Comparison of ENCODE assay signal across 32 cellular contexts in the genomic region with DNA sequence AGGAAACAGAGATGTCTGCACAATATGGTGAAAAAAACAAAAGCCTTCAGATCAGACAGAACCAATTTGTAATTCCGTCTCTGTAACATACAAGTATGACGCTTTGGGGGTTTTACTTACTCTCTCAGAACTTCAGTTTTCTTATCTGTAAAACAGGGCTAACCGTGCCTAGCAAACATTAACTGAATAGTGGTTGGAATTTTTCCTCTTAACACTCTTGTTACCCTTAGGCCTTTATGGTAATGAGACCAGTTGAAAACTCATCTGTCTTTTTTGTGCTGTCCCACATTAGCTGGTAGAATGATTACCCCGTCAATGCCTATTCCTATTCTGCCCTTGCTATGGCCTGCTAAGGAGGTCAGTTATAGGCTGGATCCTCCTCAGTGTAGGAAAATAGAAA. TPM values are rescaled to one million over a fixed set of nuclear protein-coding genes. Genes with fewer than 3 reads are reported as not detected.
DNase-seq lines count a peak whose midpoint lies in the region; ATAC-seq, FAIRE-seq and TF ChIP-seq lines count a peak whose summit lies in the region.
"Had no signal": no experiment of that assay in that cellular context is flagged by ENCODE, and none has a peak within 500 bp of the region (broad histone marks: within the 10 kb centered on the region; RNA-seq: fewer than 3 reads in every experiment).

No MANE protein-coding gene starts in this region.

- no peak for ATAC-seq in Right ventricle myocardium inferior
- ATAC-seq in HG02840 (IDR thresholded peaks at IDR 0.05; ENCODE audit: low FRiP score, unreplicated experiment): no peak
- no peak for ATAC-seq in GM18502 (IDR thresholded peaks at IDR 0.05; ENCODE audit: poor library complexity, unreplicated experiment)
- ATAC-seq: activated T-cell treated with anti-CD3 and anti-CD28 coated beads, Interleukin-2, amount 50 U/mL, for 72 hours; stimulated activated memory B cell treated with anti-CD40 and anti-IgM and Interleukin-4, amounts not matched to agents 10 μg/mL and 1 μg/mL and 100 μg/mL, for 72 hours; upper lobe of right lung had no signal

- H2AK5ac ChIP-seq in H1 (ENCODE audit: low read depth, low read length): no peak overlapping the region

- H3K27ac ChIP-seq in left ventricle myocardium inferior (replicated peaks) (peak overlapping the region; percentile 91), H1 (ENCODE audit: low read depth, low read length) (no peak overlapping the region)
- H3K27ac ChIP-seq: brain microvascular endothelial cell, PC-9, upper lobe of right lung had no signal

- no peak overlapping the region for H4K91ac ChIP-seq in H1 (replicated peaks; ENCODE audit: insufficient read length, low read length)

- H3K36me3 ChIP-seq in left ventricle myocardium inferior (no peaks in the 10 kb centered on the region), H1 (ENCODE audit: control insufficient read depth in 2 of 4, insufficient read depth in 4 of 4, low read length in 3 of 4) (no peaks in the 10 kb centered on the region)
- H3K36me3 ChIP-seq: brain microvascular endothelial cell, gastroesophageal sphincter, left lung, upper lobe of right lung had no signal

- no peak overlapping the region for H4K5ac ChIP-seq in H1 (ENCODE audit: insufficient read length, low read depth, low read length)

- no peaks in the 10 kb centered on the region for H3K9me3 Mint-ChIP-seq in nephron
- H3K9me3 Mint-ChIP-seq: activated CD4-positive, alpha-beta memory T cell treated with anti-CD3 and anti-CD28 coated beads for 36 hours; immature natural killer cell; mesothelial cell of epicardium; stimulated activated memory B cell treated with anti-CD40 and anti-IgM and Interleukin-4, amounts not matched to agents 10 μg/mL and 1 μg/mL and 100 μg/mL, for 72 hours had no signal

- H3K9ac ChIP-seq in H1 (replicated peaks in 1 of 4; ENCODE audit: extremely low read depth in 1 of 4, low read depth in 3 of 4, low read length in 3 of 4): no peak overlapping the region

- no peak overlapping the region for H4K8ac ChIP-seq in H1 (ENCODE audit: extremely low read depth, insufficient read depth, low read length)

- H3K27me3 Mint-ChIP-seq in nephron (ENCODE audit: low read depth): no peaks in the 10 kb centered on the region
- H3K27me3 Mint-ChIP-seq: activated CD4-positive, alpha-beta memory T cell treated with anti-CD3 and anti-CD28 coated beads for 36 hours; CD4-positive, CD25-positive, alpha-beta regulatory T cell had no signal

- no peaks in the 10 kb centered on the region for H3K79me1 ChIP-seq in H1 (ENCODE audit: low read depth, low read length)

- H2BK15ac ChIP-seq in H1 (ENCODE audit: low read length): no peak overlapping the region

- H3K9me3 ChIP-seq in left ventricle myocardium inferior (replicated peaks) (no peaks in the 10 kb centered on the region), H1 (ENCODE audit: insufficient read depth in 2 of 2, low read depth in 1 of 2, low read length in 1 of 2) (no peaks in the 10 kb centered on the region; a peak in 1 of 4 replicates)
- H3K9me3 ChIP-seq: gastroesophageal sphincter, left lung, upper lobe of right lung had no signal

- FAIRE-seq in H1 (lab: Jason Lieb, UNC): no peak
- FAIRE-seq: A204.1, D721Med, GM19239 had no signal

- no peak overlapping the region for H3K4me2 ChIP-seq in H1 (ENCODE audit: insufficient read depth in 1 of 2, low read depth in 2 of 2, low read length in 2 of 2)
- H3K4me2 ChIP-seq: PC-9 had no signal

- no peak overlapping the region for H3K56ac ChIP-seq in H1 (replicated peaks; ENCODE audit: insufficient read length, low read depth, low read length)

- intact Hi-C loops in left ventricle myocardium inferior (cut with micrococcal nuclease) (no loop called here), Right ventricle myocardium inferior (cut with DNase I) (no loop called here)

- no peak for TF ChIP-seq EP300 in H1 (IDR thresholded peaks at IDR 0.05; ENCODE audit: borderline replicate concordance in 1 of 2, low read depth in 2 of 2, low read length in 2 of 2)

- CTCF ChIA-PET in H1 (lab: Charles Lee; ENCODE audit: partially characterized antibody): interaction anchor here (1.0 kb wide), 1 partner anchor 89 kb away, joined by 3 read pairs; no protein-coding TSS in a partner anchor

- TF ChIP-seq CTCF in left ventricle myocardium inferior (IDR thresholded peaks at IDR 0.05; ENCODE audit: borderline replicate concordance): no peak
- TF ChIP-seq CTCF in H1 (IDR thresholded peaks at IDR 0.05; ENCODE audit: control extremely low read depth in 1 of 3, insufficient read depth in 1 of 3, low read depth in 1 of 3, low read length in 3 of 3): no peak
- no peak for TF ChIP-seq CTCF in nephron (IDR thresholded peaks at IDR 0.05; ENCODE audit: unreplicated experiment in 3 of 3)

- peak overlapping the region in 2 of 3 experiments; percentile 61 for H3K27ac Mint-ChIP-seq in nephron
- H3K27ac Mint-ChIP-seq: activated CD4-positive, alpha-beta memory T cell treated with anti-CD3 and anti-CD28 coated beads for 36 hours; activated T-cell treated with anti-CD3 and anti-CD28 coated beads, Interleukin-2, amount 50 U/mL, for 72 hours; CD4-positive, CD25-positive, alpha-beta regulatory T cell; immature natural killer cell; stimulated activated memory B cell treated with anti-CD40 and anti-IgM and Interleukin-4, amounts not matched to agents 10 μg/mL and 1 μg/mL and 100 μg/mL, for 72 hours had no signal

- H3K27me3 ChIP-seq in left ventricle myocardium inferior (ENCODE audit: low read depth) (no peaks in the 10 kb centered on the region), H1 (replicated peaks in 1 of 4; ENCODE audit: control insufficient read depth in 3 of 4, extremely low read depth in 1 of 4, insufficient read depth in 3 of 4, low read length in 3 of 4) (peaks cover 0 to 1% (median 0%) of the 10 kb centered on the region in 4 experiments; a peak in 1 of 7 replicates)
- H3K27me3 ChIP-seq: brain microvascular endothelial cell, gastroesophageal sphincter, left lung, upper lobe of right lung had no signal

- H2BK120ac ChIP-seq in H1 (replicated peaks; ENCODE audit: low read depth, low read length): no peak overlapping the region

- no peak overlapping the region for H2BK5ac ChIP-seq in H1 (ENCODE audit: low read depth, low read length)

- no peak overlapping the region for H3K23ac ChIP-seq in H1 (ENCODE audit: insufficient read length)

- peaks cover 19% of the 10 kb centered on the region for H3K4me1 Mint-ChIP-seq in nephron
- H3K4me1 Mint-ChIP-seq: immature natural killer cell; stimulated activated memory B cell treated with anti-CD40 and anti-IgM and Interleukin-4, amounts not matched to agents 10 μg/mL and 1 μg/mL and 100 μg/mL, for 72 hours had no signal

- H3K4me3 ChIP-seq in left ventricle myocardium inferior: no peak overlapping the region
- no peak overlapping the region for H3K4me3 ChIP-seq in H1 (ENCODE audit: extremely low read depth in 1 of 4, insufficient read depth in 2 of 4, low read depth in 3 of 4, low read length in 4 of 4)
- H3K4me3 ChIP-seq: gastroesophageal sphincter, left lung, PC-9, upper lobe of right lung had no signal

- H2BK12ac ChIP-seq in H1 (ENCODE audit: low read depth, low read length): no peak overlapping the region

- H2BK20ac ChIP-seq in H1 (ENCODE audit: low read length): no peak overlapping the region

- H2AFZ ChIP-seq in H1 (ENCODE audit: low read length): peak overlapping the region; percentile 28; the same call in 1 of the 2 replicates
- H2AFZ ChIP-seq: PC-9 had no signal

- TF ChIP-seq POLR2A in H1 (IDR thresholded peaks at IDR 0.05; ENCODE audit: control extremely low read depth in 1 of 2, low read depth in 2 of 2, low read length in 2 of 2): no peak

- 95% methylated on average over 4 of the region's 4 CpGs; no CpG with 5 or more reads in 1 of the 2 experiments for WGBS in H1 (ENCODE audit: extremely low coverage in 1 of 2, insufficient coverage in 1 of 2, insufficient read length in 1 of 2, insufficient replicate concordance in 2 of 2, low coverage in 1 of 2, low lambda C conversion rate in 2 of 2, missing lambda C conversion rate in 1 of 2), 2 experiments

- no peaks in the 10 kb centered on the region for H3K79me2 ChIP-seq in H1 (ENCODE audit: control insufficient read depth in 1 of 2, insufficient read depth in 2 of 2, low read length in 2 of 2)

- no peak overlapping the region for H3K4ac ChIP-seq in H1 (replicated peaks; ENCODE audit: insufficient read length, low read depth, low read length)

- no peak overlapping the region for H3K4me3 Mint-ChIP-seq in nephron
- H3K4me3 Mint-ChIP-seq: activated CD4-positive, alpha-beta memory T cell treated with anti-CD3 and anti-CD28 coated beads for 36 hours; activated T-cell treated with anti-CD3 and anti-CD28 coated beads, Interleukin-2, amount 50 U/mL, for 72 hours; CD4-positive, CD25-positive, alpha-beta regulatory T cell; immature natural killer cell; mesothelial cell of epicardium; stimulated activated memory B cell treated with anti-CD40 and anti-IgM and Interleukin-4, amounts not matched to agents 10 μg/mL and 1 μg/mL and 100 μg/mL, for 72 hours had no signal

- DNase-seq in left ventricle myocardium inferior (no peak), Right ventricle myocardium inferior (ENCODE audit: missing footprints) (no peak), H1 (ENCODE audit: low read depth in 1 of 2, low spot score in 2 of 2) (no peak), NCI-H1436 (lab: John Stamatoyannopoulos, UW) (no peak)
- DNase-seq in stimulated activated CD4-positive, alpha-beta T cell treated with anti-CD3 and anti-CD28 coated beads, Interleukin-15, amount 100 ng/mL, for 24 hours: no peak
- DNase-seq: activated CD4-positive, alpha-beta memory T cell treated with anti-CD3 and anti-CD28 coated beads for 36 hours; activated CD4-positive, CD25-positive, alpha-beta regulatory T cell treated with anti-CD3 and anti-CD28 coated beads, Interleukin-2, amount 50 U/mL, for 72 hours; activated T-cell treated with anti-CD3 and anti-CD28 coated beads, Interleukin-2, amount 50 U/mL, for 72 hours; brain microvascular endothelial cell; CD4-positive, CD25-positive, alpha-beta regulatory T cell; DND-41; immature natural killer cell; KG1; left lung; MM.1S; NCI-H1105 treated with DMSO at 0.1 percent for 48 hours; NCI-H2029; NCI-H226; PC-9; posterior cingulate gyrus; T-helper 2 cell; upper lobe of right lung had no signal

- H3K36me3 Mint-ChIP-seq in nephron (ENCODE audit: low read depth): no peaks in the 10 kb centered on the region
- H3K36me3 Mint-ChIP-seq: activated CD4-positive, alpha-beta memory T cell treated with anti-CD3 and anti-CD28 coated beads for 36 hours; CD4-positive, CD25-positive, alpha-beta regulatory T cell; immature natural killer cell; mesothelial cell of epicardium; stimulated activated memory B cell treated with anti-CD40 and anti-IgM and Interleukin-4, amounts not matched to agents 10 μg/mL and 1 μg/mL and 100 μg/mL, for 72 hours had no signal

- no peaks in the 10 kb centered on the region for H3K23me2 ChIP-seq in H1 (ENCODE audit: low read depth, low read length)

- H4K20me1 ChIP-seq in H1 (replicated peaks in 1 of 2; ENCODE audit: control insufficient read depth in 1 of 2, insufficient read depth in 2 of 2, low read length in 2 of 2): no peaks in the 10 kb centered on the region

- no peak overlapping the region for H3K14ac ChIP-seq in H1 (ENCODE audit: insufficient read length)

- H3K18ac ChIP-seq in H1 (ENCODE audit: extremely low read depth, low read length): no peak overlapping the region

- H3K4me1 ChIP-seq in left ventricle myocardium inferior: peaks cover 53% of the 10 kb centered on the region
- no peaks in the 10 kb centered on the region for H3K4me1 ChIP-seq in H1 (replicated peaks in 1 of 4; ENCODE audit: control insufficient read depth in 3 of 4, insufficient read depth in 4 of 4, low read length in 3 of 4)

- TF ChIP-seq RAD21 in H1 (IDR thresholded peaks at IDR 0.05 in 1 of 2, conservative IDR thresholded peaks at IDR 0.05 in 1 of 2; ENCODE audit: low read depth in 2 of 2, low read length in 2 of 2): no peak

- POLR2A ChIA-PET in H1 (lab: Charles Lee; ENCODE audit: partially characterized antibody): no interaction called here

RNA-seq across cellular contexts. Expression of gene MYOZ2, which starts 4.5 kb away (rescaled TPM):
- total RNA-seq in left ventricle myocardium inferior (843 TPM), Right ventricle myocardium inferior (748 TPM)
- total RNA-seq in H1 (2021; fragmentation: NEBNext Ultra II Directional; extraction: Animal tissue kit (Norgen Biotek cat#: 25700)): not detected in 2 replicates
- not detected in 2 replicates for polyA plus RNA-seq in H1 (2011; rRNA removed)
- not detected for polyA plus RNA-seq in H1 (2011; cell fraction: cytosol; rRNA removed)
- not detected for polyA plus RNA-seq in H1 (2011; cell fraction: nucleus; rRNA removed)
- polyA plus RNA-seq in H1 (2012, experiment 1 of 2): not detected in 4 replicates
- not detected for polyA plus RNA-seq in H1 (2012, experiment 2 of 2)
- polyA plus RNA-seq in H1 (2013, experiment 1 of 2): not detected
- polyA plus RNA-seq in H1 (2013, experiment 2 of 2): not detected
- not detected in 2 replicates for polyA minus RNA-seq in H1 (2011; rRNA and poly(A)+ RNA removed)
- not detected for polyA minus RNA-seq in H1 (2011; cell fraction: cytosol; rRNA and poly(A)+ RNA removed)
- polyA minus RNA-seq in H1 (2011; cell fraction: nucleus; rRNA and poly(A)+ RNA removed): not detected
- total RNA-seq: activated CD4-positive, alpha-beta memory T cell treated with anti-CD3 and anti-CD28 coated beads for 36 hours; activated T-cell treated with anti-CD3 and anti-CD28 coated beads, Interleukin-2, amount 50 U/mL, for 72 hours; CD4-positive, CD25-positive, alpha-beta regulatory T cell; H4; PC-9 had no signal
- polyA plus RNA-seq: immature natural killer cell had no signal

Comparison
In these comparisons a context has a peak if more than half of its experiments do, and no peak if none do; other contexts are left out.
1. RNA of gene MYOZ2, which starts 4.5 kb away (total RNA-seq): 843 TPM in left ventricle myocardium inferior (single experiment) and 748 TPM in Right ventricle myocardium inferior (single experiment); not detected in H1; every median in the first group is over 100 times any median in the second.